19 cellular contexts compared by ENCODE assay signal in genomic region chr13:109389892-109390345, GRCh38.
DNase-seq lines count a peak whose midpoint lies in the region; ATAC-seq and TF ChIP-seq lines count a peak whose summit lies in the region.
"Had no signal": no experiment of that assay in that cellular context is flagged by ENCODE, and none has a peak within 500 bp of the region (broad histone marks: within the 10 kb centered on the region; RNA-seq: fewer than 3 reads in every experiment).

No MANE protein-coding gene starts in this region.

- H3K27ac Mint-ChIP-seq in naive thymus-derived CD4-positive, alpha-beta T cell = no peak overlapping the region
- no peak overlapping the region for H3K27ac Mint-ChIP-seq in activated naive CD4-positive, alpha-beta T cell treated with anti-CD3 and anti-CD28 coated beads for 36 hours
- H3K27ac Mint-ChIP-seq: activated B cell treated with CpG ODN at 0.5 μM for 24 hours; activated naive CD8-positive, alpha-beta T cell had no signal

- intact Hi-C loops in mammary epithelial cell (cut with micrococcal nuclease) = no loop called here
- intact Hi-C loops in naive thymus-derived CD4-positive, alpha-beta T cell (cut with micrococcal nuclease) = no loop called here
- intact Hi-C loops in activated naive CD4-positive, alpha-beta T cell treated with anti-CD3 and anti-CD28 coated beads for 36 hours (cut with micrococcal nuclease) = no loop called here

- dilution Hi-C loops in mammary epithelial cell (cut with HindIII; ENCODE audit: low sequenced_read_pairs) = no loop called here

- no peak overlapping the region for H3K4me3 ChIP-seq in AG10803 (ENCODE audit: low read length)
- no peak overlapping the region for H3K4me3 ChIP-seq in mammary epithelial cell (replicated peaks in 1 of 3; ENCODE audit: insufficient read depth in 1 of 3, low read depth in 2 of 3, low read length in 3 of 3)
- H3K4me3 ChIP-seq in naive thymus-derived CD4-positive, alpha-beta T cell (ENCODE audit: low read length) = no peak overlapping the region
- H3K4me3 ChIP-seq: hepatocyte, left ventricle myocardium inferior had no signal

- H3K9me3 Mint-ChIP-seq in naive thymus-derived CD4-positive, alpha-beta T cell = peaks cover 0 to 5% (median 0%) of the 10 kb centered on the region in 11 donors
- H3K9me3 Mint-ChIP-seq in activated naive CD4-positive, alpha-beta T cell treated with anti-CD3 and anti-CD28 coated beads for 36 hours = peaks cover 1% of the 10 kb centered on the region
- H3K9me3 Mint-ChIP-seq: activated B cell treated with CpG ODN at 0.5 μM for 24 hours, neural crest cell had no signal

- no peaks in the 10 kb centered on the region for H3K36me3 ChIP-seq in mammary epithelial cell (ENCODE audit: insufficient read depth, low read length)
- H3K36me3 ChIP-seq in naive thymus-derived CD4-positive, alpha-beta T cell (ENCODE audit: control insufficient read depth in 2 of 3, insufficient read depth in 3 of 3, low read length in 3 of 3) = no peaks in the 10 kb centered on the region
- H3K36me3 ChIP-seq: left ventricle myocardium inferior had no signal

- no peaks in the 10 kb centered on the region for H3K27me3 ChIP-seq in mammary epithelial cell (ENCODE audit: insufficient read depth, low read length)
- H3K27me3 ChIP-seq in naive thymus-derived CD4-positive, alpha-beta T cell (ENCODE audit: control insufficient read depth in 2 of 2, insufficient read depth in 2 of 2, low read length in 2 of 2) = no peaks in the 10 kb centered on the region
- H3K27me3 ChIP-seq: hepatocyte had no signal

- ATAC-seq in naive thymus-derived CD4-positive, alpha-beta T cell = peak; percentile 68

- no peak overlapping the region for H3K4me3 Mint-ChIP-seq in naive thymus-derived CD4-positive, alpha-beta T cell
- no peak overlapping the region for H3K4me3 Mint-ChIP-seq in activated naive CD4-positive, alpha-beta T cell treated with anti-CD3 and anti-CD28 coated beads for 36 hours
- H3K4me3 Mint-ChIP-seq: activated B cell treated with CpG ODN at 0.5 μM for 24 hours; activated naive CD8-positive, alpha-beta T cell; central memory CD8-positive, alpha-beta T cell; neural crest cell had no signal

- H3K36me3 Mint-ChIP-seq in naive thymus-derived CD4-positive, alpha-beta T cell = no peaks in the 10 kb centered on the region
- no peaks in the 10 kb centered on the region for H3K36me3 Mint-ChIP-seq in activated naive CD4-positive, alpha-beta T cell treated with anti-CD3 and anti-CD28 coated beads for 36 hours (ENCODE audit: low read depth)
- H3K36me3 Mint-ChIP-seq: activated naive CD8-positive, alpha-beta T cell had no signal

- H3K4me2 ChIP-seq in mammary epithelial cell (ENCODE audit: insufficient read depth, low read depth, low read length) = no peak overlapping the region
- H3K4me2 ChIP-seq: hepatocyte, SK-N-SH had no signal

- no peaks in the 10 kb centered on the region for H3K79me2 ChIP-seq in mammary epithelial cell (ENCODE audit: insufficient read depth, low read length)
- H3K79me2 ChIP-seq: hepatocyte had no signal

- H3K27ac ChIP-seq in mammary epithelial cell (ENCODE audit: insufficient read depth, low read depth, low read length) = no peak overlapping the region
- no peak overlapping the region for H3K27ac ChIP-seq in naive thymus-derived CD4-positive, alpha-beta T cell (ENCODE audit: low read depth, low read length)
- H3K27ac ChIP-seq: epithelial cell of prostate, hepatocyte, left ventricle myocardium inferior had no signal

- H3K27me3 Mint-ChIP-seq in naive thymus-derived CD4-positive, alpha-beta T cell = peaks cover 0 to 26% (median 11%) of the 10 kb centered on the region in 5 donors
- H3K27me3 Mint-ChIP-seq in activated naive CD4-positive, alpha-beta T cell treated with anti-CD3 and anti-CD28 coated beads for 36 hours (ENCODE audit: low read depth) = peaks cover 14% of the 10 kb centered on the region
- H3K27me3 Mint-ChIP-seq: activated B cell treated with CpG ODN at 0.5 μM for 24 hours; activated naive CD8-positive, alpha-beta T cell; central memory CD8-positive, alpha-beta T cell had no signal

- no peaks in the 10 kb centered on the region for H3K4me1 Mint-ChIP-seq in naive thymus-derived CD4-positive, alpha-beta T cell
- H3K4me1 Mint-ChIP-seq in activated naive CD4-positive, alpha-beta T cell treated with anti-CD3 and anti-CD28 coated beads for 36 hours (ENCODE audit: low read depth) = no peaks in the 10 kb centered on the region
- H3K4me1 Mint-ChIP-seq: activated B cell treated with CpG ODN at 0.5 μM for 24 hours; central memory CD8-positive, alpha-beta T cell had no signal

- H3K4me1 ChIP-seq in mammary epithelial cell (ENCODE audit: insufficient read depth, low read length) = peaks cover 4% of the 10 kb centered on the region
- H3K4me1 ChIP-seq in naive thymus-derived CD4-positive, alpha-beta T cell (ENCODE audit: control insufficient read depth in 2 of 2, insufficient read depth in 2 of 2, low read length in 2 of 2) = no peaks in the 10 kb centered on the region

- in situ Hi-C loops in mammary epithelial cell (cut with MboI; ENCODE audit: low sequenced_read_pairs in 2 of 2) = no loop called here

- CTCF ChIA-PET in mammary epithelial cell (lab: Charles Lee; ENCODE audit: low non-redundant PET) = no interaction called here
- CTCF ChIA-PET in naive thymus-derived CD4-positive, alpha-beta T cell (lab: Charles Lee) = no interaction called here
- CTCF ChIA-PET in activated naive CD4-positive, alpha-beta T cell treated with anti-CD3 and anti-CD28 coated beads for 36 hours (lab: Charles Lee) = no interaction called here

- no peaks in the 10 kb centered on the region for H3K9me3 ChIP-seq in mammary epithelial cell (replicated peaks; ENCODE audit: insufficient read depth, low read length)
- H3K9me3 ChIP-seq in naive thymus-derived CD4-positive, alpha-beta T cell (ENCODE audit: control insufficient read depth in 2 of 3, low read length in 3 of 3) = no peaks in the 10 kb centered on the region
- H3K9me3 ChIP-seq: left ventricle myocardium inferior, SK-N-SH had no signal

- POLR2A ChIA-PET in naive thymus-derived CD4-positive, alpha-beta T cell (lab: Charles Lee) = no interaction called here

- DNase-seq in AG10803 (ENCODE audit: low read depth) (peak; percentile 87), NCI-H460 (ENCODE audit: extremely low read depth, low read depth) (peak; percentile 27), mammary epithelial cell (peak; percentile 21), HuH-7.5 (ENCODE audit: low spot score) (no peak), iPS-NIHi7 (ENCODE audit: extremely low spot score) (no peak)
- no peak for DNase-seq in naive thymus-derived CD4-positive, alpha-beta T cell
- no peak for DNase-seq in activated naive CD4-positive, alpha-beta T cell treated with anti-CD3 and anti-CD28 coated beads for 36 hours
- DNase-seq in activated CD4-positive, CD25-positive, alpha-beta regulatory T cell (lab: John Stamatoyannopoulos, UW) = no peak
- DNase-seq: activated B cell treated with CpG ODN at 0.5 μM for 24 hours; activated CD8-positive, alpha-beta memory T cell treated with anti-CD3 and anti-CD28 coated beads, Interleukin-2, amount 50 U/mL, for 4 hours; Kasumi-1; left ventricle myocardium inferior; NCI-H2081 treated with DMSO at 0.1 percent for 48 hours; SK-N-SH had no signal

- H3K9ac ChIP-seq in mammary epithelial cell (ENCODE audit: insufficient read depth, low read length) = no peak overlapping the region
- H3K9ac ChIP-seq: SK-N-SH had no signal

- H4K20me1 ChIP-seq in mammary epithelial cell (ENCODE audit: insufficient read depth, low read length) = no peaks in the 10 kb centered on the region

- no TSS peak for BruUV-seq in mammary epithelial cell (replicated peaks; lab: Mats Ljungman, UMichigan)

- no peak overlapping the region for H2AFZ ChIP-seq in mammary epithelial cell (ENCODE audit: low read depth, low read length)
- H2AFZ ChIP-seq: hepatocyte had no signal

- whole genome bisulfite sequencing in mammary epithelial cell (ENCODE audit: low coverage, missing lambda C conversion rate) = 77% methylated on average over 8 of the region's 8 CpGs

- no peak for TF ChIP-seq CTCF in AG10803 (conservative IDR thresholded peaks at IDR 0.05; ENCODE audit: low read length)
- TF ChIP-seq CTCF in mammary epithelial cell (conservative IDR thresholded peaks at IDR 0.05 in 1 of 2, IDR thresholded peaks at IDR 0.05 in 1 of 2; ENCODE audit: extremely low read depth in 1 of 2, insufficient read depth in 1 of 2, low read depth in 1 of 2, low read length in 2 of 2) = no peak

Comparison
In these comparisons a context has a peak if more than half of its experiments do, and no peak if none do; other contexts are left out.
1. DNase-seq: peak in AG10803 (single experiment), NCI-H460 (single experiment) and mammary epithelial cell (single experiment); none in naive thymus-derived CD4-positive, alpha-beta T cell (0 of 9), activated naive CD4-positive, alpha-beta T cell treated with anti-CD3 and anti-CD28 coated beads for 36 hours (single experiment), activated CD4-positive, CD25-positive, alpha-beta regulatory T cell (0 of 4), HuH-7.5 (single experiment) and iPS-NIHi7 (single experiment).